1 cellular context compared by ENCODE assay signal in the genomic region with DNA sequence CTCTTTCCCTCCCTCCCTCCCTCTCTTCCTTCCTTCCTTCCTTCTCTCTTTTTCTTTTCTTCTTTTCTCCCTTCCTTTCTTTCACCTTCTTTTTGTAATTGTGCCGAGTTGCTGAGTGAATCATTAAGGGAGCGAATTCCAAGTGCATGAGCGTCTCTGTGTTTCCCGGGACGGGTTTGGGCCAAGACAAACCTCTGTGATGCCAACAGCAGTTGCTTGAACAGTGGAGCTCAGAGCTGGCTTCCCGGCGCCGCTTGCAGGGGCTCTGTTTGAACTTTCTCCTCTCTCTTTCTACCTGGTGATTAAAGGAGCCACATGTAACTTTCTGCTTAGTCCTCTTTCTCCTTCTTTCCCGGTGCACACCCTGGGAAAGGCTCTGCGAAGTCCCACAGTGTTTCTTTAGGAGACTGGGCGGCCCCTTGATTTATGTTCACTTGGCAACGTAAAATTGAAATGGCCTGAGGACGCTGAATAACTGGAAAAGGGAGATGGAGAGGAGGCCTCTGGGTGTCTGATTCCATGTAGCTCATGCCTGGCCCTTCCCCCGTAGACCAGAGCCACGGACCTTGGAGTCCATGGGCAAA.
TF ChIP-seq lines count a peak whose summit lies in the region.

No MANE protein-coding gene starts in this region.

TF ChIP-seq in IMR-90, 13 proteins besides CTCF, POLR2A, EP300 and RAD21:
- TF ChIP-seq FOS (IDR thresholded peaks at IDR 0.05; ENCODE audit: low read depth, low read length) = peak; percentile 71
- no peak for TF ChIP-seq BHLHE40 (IDR thresholded peaks at IDR 0.05; ENCODE audit: low read depth, low read length)
TF ChIP-seq in IMR-90: peak in this region for 1.
